In genomic region chr3:128879991-128880390, GRCh38 we compare ENCODE assay signal across 8 cellular contexts.
A peak's percentile ranks its signal among the peaks of the same experiment; 100 is the strongest.
DNase-seq lines count a peak whose midpoint lies in the region; ATAC-seq and TF ChIP-seq lines count a peak whose summit lies in the region.

No MANE protein-coding gene starts in this region.

- peak overlapping the region; percentile 93 to 97 for H3K27ac Mint-ChIP-seq in effector memory CD8-positive, alpha-beta T cell

- peaks cover 34% of the 10 kb centered on the region for H3K36me3 Mint-ChIP-seq in effector memory CD8-positive, alpha-beta T cell (ENCODE audit: insufficient read depth)

- peak overlapping the region; percentile 90 for H3K9ac ChIP-seq in NT2/D1 (ENCODE audit: insufficient read length, low read depth)

- H3K4me1 ChIP-seq in NT2/D1 (ENCODE audit: insufficient read depth, insufficient read length) (peaks cover 11% of the 10 kb centered on the region), neutrophil (ENCODE audit: control insufficient read depth in 1 of 2, insufficient read depth in 1 of 2, low read depth in 1 of 2, low read length in 1 of 2) (peaks cover 46 to 50% of the 10 kb centered on the region in 2 experiments)

- H3K9me3 ChIP-seq in NT2/D1 (ENCODE audit: insufficient read depth, low read length): no peaks in the 10 kb centered on the region
- no peaks in the 10 kb centered on the region for H3K9me3 ChIP-seq in neutrophil

- no peaks in the 10 kb centered on the region for H3K9me3 Mint-ChIP-seq in effector memory CD8-positive, alpha-beta T cell

- peak overlapping the region; percentile 81 for H3K27ac ChIP-seq in neutrophil

- H3K36me3 ChIP-seq in NT2/D1 (ENCODE audit: insufficient read depth, insufficient read length, low read length): peaks cover 51% of the 10 kb centered on the region
- H3K36me3 ChIP-seq in neutrophil: no peaks in the 10 kb centered on the region

- H3K4me1 Mint-ChIP-seq in effector memory CD8-positive, alpha-beta T cell (ENCODE audit: low read depth in 2 of 2): peaks cover 45 to 49% of the 10 kb centered on the region in 2 donors

- no peaks in the 10 kb centered on the region for H3K27me3 Mint-ChIP-seq in effector memory CD8-positive, alpha-beta T cell

- TF ChIP-seq CTCF in neutrophil (IDR thresholded peaks at IDR 0.05): no peak

- DNase-seq in COLO668 (lab: John Stamatoyannopoulos, UW; ENCODE audit: unreplicated experiment): peak; percentile 8
- DNase-seq in NT2/D1 (ENCODE audit: low read depth, low spot score): no peak
- peak in 2 of 3 experiments; percentile 2 to 6 for DNase-seq in effector memory CD8-positive, alpha-beta T cell
- no peak for DNase-seq in stimulated activated CD4-positive, alpha-beta T cell treated with anti-CD3 and anti-CD28 coated beads, Interleukin-2, amount 100 ng/mL, for 48 hours

- no peak for ATAC-seq in effector memory CD8-positive, alpha-beta T cell (replicated peaks)
- ATAC-seq in HG03460 (IDR thresholded peaks at IDR 0.05; ENCODE audit: unreplicated experiment) (no peak), HG02798 (IDR thresholded peaks at IDR 0.05; ENCODE audit: poor library complexity, unreplicated experiment) (no peak), HG03432 (IDR thresholded peaks at IDR 0.05; ENCODE audit: unreplicated experiment) (no peak)

- peak overlapping the region; percentile 86 for H3K4me3 ChIP-seq in NT2/D1 (ENCODE audit: insufficient read length, low read depth)
- peak overlapping the region; percentile 77 to 83 for H3K4me3 ChIP-seq in neutrophil (ENCODE audit: low read depth in 1 of 2, low read length in 1 of 2)

- peak overlapping the region; percentile 77 to 91 for H3K4me3 Mint-ChIP-seq in effector memory CD8-positive, alpha-beta T cell

- H3K27me3 ChIP-seq in NT2/D1 (ENCODE audit: insufficient read depth, insufficient read length) (no peaks in the 10 kb centered on the region), neutrophil (no peaks in the 10 kb centered on the region)

Comparison
In these comparisons a context has a peak if more than half of its experiments do, and no peak if none do; other contexts are left out.
1. DNase-seq: peak in COLO668 (single experiment) and effector memory CD8-positive, alpha-beta T cell (2 of 3); none in NT2/D1 (single experiment) and stimulated activated CD4-positive, alpha-beta T cell treated with anti-CD3 and anti-CD28 coated beads, Interleukin-2, amount 100 ng/mL, for 48 hours (0 of 2).